Comparison of ENCODE assay signal across 18 cellular contexts in genomic region chr18:59266876-59267510, GRCh38. TPM values are rescaled to one million over a fixed set of nuclear protein-coding genes. Genes with fewer than 3 reads are reported as not detected.
A peak's percentile ranks its signal among the peaks of the same experiment; 100 is the strongest.
DNase-seq lines count a peak whose midpoint lies in the region; ATAC-seq, FAIRE-seq and TF ChIP-seq lines count a peak whose summit lies in the region.
"Had no signal": no experiment of that assay in that cellular context is flagged by ENCODE, and none has a peak within 500 bp of the region (broad histone marks: within the 10 kb centered on the region; RNA-seq: fewer than 3 reads in every experiment).

No MANE protein-coding gene starts in this region.

- FAIRE-seq in urothelium cell line (lab: Jason Lieb, UNC), result no peak
- FAIRE-seq: GM12878, GM18507 had no signal

- H3K4me1 Mint-ChIP-seq in natural killer cell, result peaks cover 6 to 12% of the 10 kb centered on the region in 2 donors
- H3K4me1 Mint-ChIP-seq in natural killer cell treated with Interleukin-12 subunit alpha and Interleukin-12 subunit beta and Interleukin-15 and Interleukin-18, amount 100 ng/mL, for 72 hours (ENCODE audit: low read depth in 2 of 2), result peaks cover 6 to 8% of the 10 kb centered on the region in 2 donors

- no peaks in the 10 kb centered on the region for H3K36me3 Mint-ChIP-seq in natural killer cell
- H3K36me3 Mint-ChIP-seq in natural killer cell treated with Interleukin-12 subunit alpha and Interleukin-12 subunit beta and Interleukin-15 and Interleukin-18, amount 100 ng/mL, for 72 hours, result peaks cover 6% of the 10 kb centered on the region

- WGBS in body of pancreas, 2 donors, result 7 to 12% methylated on average over 11 of the region's 11 CpGs

- 0 out of 2 replicates have a peak overlapping the region, but pooled peaks have one; percentile 63 for H3K4me3 ChIP-seq in HUES6 (ENCODE audit: low read depth, low read length)
- H3K4me3 ChIP-seq in iPS-15b (ENCODE audit: low read depth, low read length), result peak overlapping the region; percentile 19
- no peak overlapping the region for H3K4me3 ChIP-seq in body of pancreas
- H3K4me3 ChIP-seq: GM12878, SJSA1 had no signal

- H3K9ac ChIP-seq in HUES6 (ENCODE audit: low read length), result no peak overlapping the region
- no peak overlapping the region for H3K9ac ChIP-seq in iPS-15b (ENCODE audit: low read depth, low read length)

- peaks cover 64 to 76% of the 10 kb centered on the region in 2 donors for H3K27me3 Mint-ChIP-seq in natural killer cell (ENCODE audit: low read depth in 2 of 2)
- peaks cover 59 to 69% of the 10 kb centered on the region in 2 donors for H3K27me3 Mint-ChIP-seq in natural killer cell treated with Interleukin-12 subunit alpha and Interleukin-12 subunit beta and Interleukin-15 and Interleukin-18, amount 100 ng/mL, for 72 hours

- H3K9me3 Mint-ChIP-seq in natural killer cell, result no peaks in the 10 kb centered on the region
- no peaks in the 10 kb centered on the region for H3K9me3 Mint-ChIP-seq in natural killer cell treated with Interleukin-12 subunit alpha and Interleukin-12 subunit beta and Interleukin-15 and Interleukin-18, amount 100 ng/mL, for 72 hours

- H3K4me1 ChIP-seq in HUES6 (ENCODE audit: control insufficient read depth, insufficient read depth, low read length) (peaks cover 32% of the 10 kb centered on the region), iPS-15b (ENCODE audit: control insufficient read depth, insufficient read depth, low read length) (peaks cover 9% of the 10 kb centered on the region), body of pancreas (peaks cover 18% of the 10 kb centered on the region)
- H3K4me1 ChIP-seq: BE2C had no signal

- no peak for TF ChIP-seq POLR2A in body of pancreas (IDR thresholded peaks at IDR 0.05)

- H3K36me3 ChIP-seq in HUES6 (ENCODE audit: control insufficient read depth, insufficient read depth, low read length) (no peaks in the 10 kb centered on the region), iPS-15b (ENCODE audit: control insufficient read depth, insufficient read depth, low read length) (no peaks in the 10 kb centered on the region), body of pancreas (replicated peaks in 1 of 2; ENCODE audit: insufficient read depth in 1 of 2, low read depth in 2 of 2) (no peaks in the 10 kb centered on the region)
- H3K36me3 ChIP-seq: BE2C, SJSA1 had no signal

- H3K27ac ChIP-seq in HUES6 (ENCODE audit: low read depth, low read length), result no peak overlapping the region
- H3K27ac ChIP-seq in body of pancreas, result no peak overlapping the region
- H3K27ac ChIP-seq: SJSA1 had no signal

- TF ChIP-seq CTCF in natural killer cell (IDR thresholded peaks at IDR 0.05), result no peak
- TF ChIP-seq CTCF in body of pancreas (IDR thresholded peaks at IDR 0.05), result no peak

- H3K4me3 Mint-ChIP-seq in natural killer cell, result peak overlapping the region; percentile 21
- H3K4me3 Mint-ChIP-seq in natural killer cell treated with Interleukin-12 subunit alpha and Interleukin-12 subunit beta and Interleukin-15 and Interleukin-18, amount 100 ng/mL, for 72 hours, result no peak overlapping the region

- intact Hi-C loops in natural killer cell (cut with micrococcal nuclease) (no loop called here), body of pancreas (cut with DNase I) (no loop called here)

- no peak overlapping the region for H3K27ac Mint-ChIP-seq in natural killer cell
- no peak overlapping the region for H3K27ac Mint-ChIP-seq in natural killer cell treated with Interleukin-12 subunit alpha and Interleukin-12 subunit beta and Interleukin-15 and Interleukin-18, amount 100 ng/mL, for 72 hours

- ATAC-seq in natural killer cell (no peak), body of pancreas (no peak)
- ATAC-seq in natural killer cell treated with Interleukin-12 subunit alpha and Interleukin-12 subunit beta and Interleukin-15 and Interleukin-18, amount 100 ng/mL, for 72 hours, result no peak
- ATAC-seq: GM12878, HCT116 had no signal

- no peaks in the 10 kb centered on the region for H3K9me3 ChIP-seq in HUES6 (ENCODE audit: control insufficient read depth, insufficient read depth, low read depth, low read length)
- H3K9me3 ChIP-seq in iPS-15b (ENCODE audit: control insufficient read depth, insufficient read depth, low read length), result no peaks in the 10 kb centered on the region
- H3K9me3 ChIP-seq in body of pancreas, result no peaks in the 10 kb centered on the region
- H3K9me3 ChIP-seq: BE2C had no signal

- no peak for DNase-seq in natural killer cell
- no peak for DNase-seq in natural killer cell treated with Interleukin-12 subunit alpha and Interleukin-12 subunit beta and Interleukin-15 and Interleukin-18, amount 100 ng/mL, for 72 hours (ENCODE audit: low spot score)
- DNase-seq in body of pancreas, result no peak
- DNase-seq in HUDEP-2 (lab: John Stamatoyannopoulos, UW; ENCODE audit: unreplicated experiment in 76 of 76), result no peak
- no peak for DNase-seq in urothelium cell line (ENCODE audit: low spot score)
- DNase-seq: ACHN; BE2C; KBM-7; NCI-H1048; NK-92 treated with Interleukin-12 subunit alpha and Interleukin-12 subunit beta, amount 100 ng/mL, for 24 hours; OCI-M1 had no signal

- H3K27me3 ChIP-seq in HUES6 (ENCODE audit: control insufficient read depth, insufficient read depth, low read length) (peaks cover 96% of the 10 kb centered on the region), iPS-15b (ENCODE audit: control insufficient read depth, insufficient read depth, low read length) (peaks cover 94% of the 10 kb centered on the region), body of pancreas (peaks cover 0 to 54% of the 10 kb centered on the region in 2 donors)

RNA-seq across cellular contexts. Expression of gene RAX, which starts 6.3 kb away (rescaled TPM):
- not detected for total RNA-seq in natural killer cell
- not detected for total RNA-seq in natural killer cell treated with Interleukin-12 subunit alpha and Interleukin-12 subunit beta and Interleukin-15 and Interleukin-18, amount 100 ng/mL, for 72 hours
- not detected for total RNA-seq in body of pancreas
- total RNA-seq: GM12878, M059J, SJSA1 had no signal

RNA-seq across cellular contexts. Expression of gene GRP, which starts 47.0 kb away (rescaled TPM):
- total RNA-seq in natural killer cell, result not detected
- not detected for total RNA-seq in natural killer cell treated with Interleukin-12 subunit alpha and Interleukin-12 subunit beta and Interleukin-15 and Interleukin-18, amount 100 ng/mL, for 72 hours
- 1 to 10 TPM in 1 of 2 donors, not detected in 1; 5.2 TPM for total RNA-seq in body of pancreas
- total RNA-seq: GM12878, M059J, SJSA1 had no signal

RNA-seq across cellular contexts. Expression of gene CPLX4, which starts 51.5 kb away (rescaled TPM):
- total RNA-seq in natural killer cell (not detected), body of pancreas (not detected)
- not detected for total RNA-seq in natural killer cell treated with Interleukin-12 subunit alpha and Interleukin-12 subunit beta and Interleukin-15 and Interleukin-18, amount 100 ng/mL, for 72 hours
- total RNA-seq: GM12878, M059J, SJSA1 had no signal

Comparison
In these comparisons a context has a peak if more than half of its experiments do, and no peak if none do; other contexts are left out.
1. H3K4me3 ChIP-seq: peak in HUES6 (single experiment) and iPS-15b (single experiment); none in body of pancreas (0 of 2).